8 cellular contexts compared by ENCODE assay signal in the genomic region with DNA sequence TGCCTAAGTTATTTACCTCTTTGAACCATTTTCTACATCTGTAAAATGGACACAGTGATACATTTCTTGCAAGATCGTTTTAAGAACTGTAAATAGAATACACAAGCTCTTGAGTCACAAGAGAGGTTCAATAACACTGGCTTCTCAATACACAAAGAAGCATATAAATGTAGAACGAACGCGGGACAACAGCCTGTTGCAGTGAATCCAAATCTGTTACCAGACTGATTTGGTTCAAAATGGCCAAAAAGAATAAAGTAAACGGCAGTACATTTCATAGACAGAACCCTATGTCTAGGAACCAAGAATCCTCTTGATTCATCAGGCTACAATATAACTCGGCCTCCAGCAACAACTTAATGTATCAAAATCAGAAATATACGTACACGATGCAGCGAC. TPM values are rescaled to one million over a fixed set of nuclear protein-coding genes. Genes with fewer than 3 reads are reported as not detected.
DNase-seq lines count a peak whose midpoint lies in the region; ATAC-seq and TF ChIP-seq lines count a peak whose summit lies in the region.

No MANE protein-coding gene starts in this region.

- H3K27me3 ChIP-seq in CD8-positive, alpha-beta memory T cell (ENCODE audit: insufficient read depth, low read length, poor library complexity, severe bottlenecking), result no peaks in the 10 kb centered on the region
- H3K27me3 ChIP-seq in kidney epithelial cell (ENCODE audit: control insufficient read depth, insufficient read depth, low read length) (no peaks in the 10 kb centered on the region), thymus (ENCODE audit: control insufficient read depth, insufficient read depth) (no peaks in the 10 kb centered on the region)

- H3K9me3 ChIP-seq in CD8-positive, alpha-beta memory T cell (ENCODE audit: low read length), result no peaks in the 10 kb centered on the region
- H3K9me3 ChIP-seq in thymus (ENCODE audit: control insufficient read depth), result no peaks in the 10 kb centered on the region

- H3K4me3 ChIP-seq in CD8-positive, alpha-beta memory T cell (ENCODE audit: low read length), result peak overlapping the region; percentile 81
- H3K4me3 ChIP-seq in HFF-Myc (replicated peaks; ENCODE audit: low read depth, low read length) (peak overlapping the region; percentile 95), kidney epithelial cell (ENCODE audit: low read depth, low read length) (peak overlapping the region; percentile 89), thymus (ENCODE audit: low read length) (peak overlapping the region; percentile 96)

- H3K36me3 ChIP-seq in CD8-positive, alpha-beta memory T cell (ENCODE audit: insufficient read depth, low read length), result no peaks in the 10 kb centered on the region
- no peaks in the 10 kb centered on the region for H3K36me3 ChIP-seq in kidney epithelial cell (ENCODE audit: control insufficient read depth, insufficient read depth, low read length)
- H3K36me3 ChIP-seq in thymus (ENCODE audit: control insufficient read depth, insufficient read depth), result no peaks in the 10 kb centered on the region

- peaks cover under 1 to 1% of the 10 kb centered on the region in 2 donors for H3K27me3 Mint-ChIP-seq in CD8-positive, alpha-beta memory T cell
- H3K27me3 Mint-ChIP-seq in activated CD8-positive, alpha-beta T cell treated with anti-CD3 and anti-CD28 coated beads, Interleukin-2, amount 10 ng/mL, durations not matched to agents 7 days and 5 days (ENCODE audit: low read depth), result peaks cover 1% of the 10 kb centered on the region

- peaks cover 0 to 20% (median 5%) of the 10 kb centered on the region in 3 donors for H3K36me3 Mint-ChIP-seq in CD8-positive, alpha-beta memory T cell
- H3K36me3 Mint-ChIP-seq in activated CD8-positive, alpha-beta T cell treated with anti-CD3 and anti-CD28 coated beads, Interleukin-2, amount 10 ng/mL, durations not matched to agents 7 days and 5 days (ENCODE audit: low read depth), result peaks cover 25% of the 10 kb centered on the region

- CTCF ChIA-PET in CD8-positive, alpha-beta memory T cell (lab: Charles Lee), result interaction anchor here (0.6 to 2.1 kb wide), 7 partner anchors 9 to 766 kb away, joined by 3 to 13 read pairs (median 3); no protein-coding TSS in a partner anchor
- CTCF ChIA-PET in activated CD8-positive, alpha-beta T cell treated with anti-CD3 and anti-CD28 coated beads, Interleukin-2, amount 10 ng/mL, durations not matched to agents 7 days and 5 days (lab: Charles Lee), result interaction anchor here (0.7 to 7.2 kb wide), 11 partner anchors 11 to 349 kb away, joined by 3 to 61 read pairs (median 5); no protein-coding TSS in a partner anchor

- peaks cover 41% of the 10 kb centered on the region for H3K4me1 ChIP-seq in CD8-positive, alpha-beta memory T cell (ENCODE audit: insufficient read depth, low read length)
- no peaks in the 10 kb centered on the region for H3K4me1 ChIP-seq in thymus (ENCODE audit: control insufficient read depth, insufficient read depth, low read length)

- POLR2A ChIA-PET in CD8-positive, alpha-beta memory T cell (lab: Charles Lee), result interaction anchor here (0.7 kb wide), 1 partner anchor 320 kb away, joined by 4 read pairs; no protein-coding TSS in a partner anchor
- POLR2A ChIA-PET in activated CD8-positive, alpha-beta T cell treated with anti-CD3 and anti-CD28 coated beads, Interleukin-2, amount 10 ng/mL, durations not matched to agents 7 days and 5 days (lab: Charles Lee), result interaction anchor here (0.6 to 1.2 kb wide), 2 partner anchors 182 to 463 kb away, joined by 4 read pairs; no protein-coding TSS in a partner anchor

- TF ChIP-seq CTCF in HFF-Myc (IDR thresholded peaks at IDR 0.05; ENCODE audit: low read depth, low read length, missing control alignments), result no peak
- no peak for TF ChIP-seq CTCF in kidney epithelial cell (IDR thresholded peaks at IDR 0.05; ENCODE audit: insufficient read depth, low read length, poor library complexity, severe bottlenecking)
- TF ChIP-seq CTCF in GM20000 (IDR thresholded peaks at IDR 0.05; ENCODE audit: extremely low read depth, missing control alignments), result no peak

- no peak for DNase-seq in CD8-positive, alpha-beta memory T cell
- no peak for DNase-seq in HFF-Myc (ENCODE audit: extremely low read depth, low read depth)
- DNase-seq in activated CD8-positive, alpha-beta T cell treated with anti-CD3 and anti-CD28 coated beads, Interleukin-2, amount 10 ng/mL, durations not matched to agents 7 days and 5 days, result no peak
- DNase-seq in kidney epithelial cell (ENCODE audit: low read depth), result no peak
- DNase-seq in AG08395 (ENCODE audit: low spot score), result no peak
- no peak for DNase-seq in GM20000 (ENCODE audit: low spot score)
- DNase-seq in GOT3 (lab: John Stamatoyannopoulos, UW), result no peak

- H3K27ac ChIP-seq in CD8-positive, alpha-beta memory T cell (ENCODE audit: low read depth, low read length), result peak overlapping the region; percentile 72
- H3K27ac ChIP-seq in thymus (ENCODE audit: low read depth), result peak overlapping the region; percentile 88

- H3K9me3 Mint-ChIP-seq in CD8-positive, alpha-beta memory T cell, result no peaks in the 10 kb centered on the region
- no peaks in the 10 kb centered on the region for H3K9me3 Mint-ChIP-seq in activated CD8-positive, alpha-beta T cell treated with anti-CD3 and anti-CD28 coated beads, Interleukin-2, amount 10 ng/mL, durations not matched to agents 7 days and 5 days (ENCODE audit: insufficient read depth)

- peaks cover 49 to 59% (median 59%) of the 10 kb centered on the region in 3 donors for H3K4me1 Mint-ChIP-seq in CD8-positive, alpha-beta memory T cell
- peaks cover 27% of the 10 kb centered on the region for H3K4me1 Mint-ChIP-seq in activated CD8-positive, alpha-beta T cell treated with anti-CD3 and anti-CD28 coated beads, Interleukin-2, amount 10 ng/mL, durations not matched to agents 7 days and 5 days (ENCODE audit: low read depth)

- WGBS in thymus, result under 1% methylated on average over 9 of the region's 9 CpGs

- peak overlapping the region; percentile 92 to 99 (median 98) for H3K4me3 Mint-ChIP-seq in CD8-positive, alpha-beta memory T cell
- H3K4me3 Mint-ChIP-seq in activated CD8-positive, alpha-beta T cell treated with anti-CD3 and anti-CD28 coated beads, Interleukin-2, amount 10 ng/mL, durations not matched to agents 7 days and 5 days, result peak overlapping the region; percentile 87

- H3K27ac Mint-ChIP-seq in CD8-positive, alpha-beta memory T cell, result peak overlapping the region; percentile 84 to 100 (median 94)
- peak overlapping the region; percentile 90 for H3K27ac Mint-ChIP-seq in activated CD8-positive, alpha-beta T cell treated with anti-CD3 and anti-CD28 coated beads, Interleukin-2, amount 10 ng/mL, durations not matched to agents 7 days and 5 days

- no peak for ATAC-seq in activated CD8-positive, alpha-beta T cell treated with anti-CD3 and anti-CD28 coated beads, Interleukin-2, amount 10 ng/mL, durations not matched to agents 7 days and 5 days

RNA-seq across cellular contexts. Expression of a gene that starts 0.7 kb away (rescaled TPM):
- total RNA-seq in CD8-positive, alpha-beta memory T cell, result 10 to 100 TPM; 39.2 to 42.2 TPM
- polyA plus RNA-seq in CD8-positive, alpha-beta memory T cell, result 7.4 TPM
- total RNA-seq in activated CD8-positive, alpha-beta T cell treated with anti-CD3 and anti-CD28 coated beads, Interleukin-2, amount 10 ng/mL, durations not matched to agents 7 days and 5 days, result 10 to 100 TPM; 32.6 to 33.2 TPM
- total RNA-seq in kidney epithelial cell, result 14.2 and 21.6 TPM in 2 replicates
- 12.6 TPM for polyA plus RNA-seq in thymus
